In genomic region chr19:8609210-8610040, GRCh38 we compare ENCODE assay signal across 8 cellular contexts. TPM values are rescaled to one million over a fixed set of nuclear protein-coding genes. Genes with fewer than 3 reads are reported as not detected.
A peak's percentile ranks its signal among the peaks of the same experiment; 100 is the strongest.
DNase-seq lines count a peak whose midpoint lies in the region; ATAC-seq and TF ChIP-seq lines count a peak whose summit lies in the region.

No MANE protein-coding gene starts in this region.

- H3K4me1 ChIP-seq in OCI-LY7 (ENCODE audit: insufficient read depth, low read length, poor library complexity, severe bottlenecking) = no peaks in the 10 kb centered on the region

- CTCF ChIA-PET in OCI-LY7 (lab: Charles Lee; ENCODE audit: unreplicated experiment) = no interaction called here

- H3K9me3 ChIP-seq in OCI-LY7 (ENCODE audit: low read length) = no peaks in the 10 kb centered on the region

- H3K4me2 ChIP-seq in OCI-LY7 (ENCODE audit: low read length) = no peak overlapping the region

- POLR2A ChIA-PET in OCI-LY7 (lab: Charles Lee) = no interaction called here

- peak overlapping the region; percentile 87 for H3K4me3 Mint-ChIP-seq in activated T-cell treated with anti-CD3 and anti-CD28 coated beads, Interleukin-2, amount 50 U/mL, for 72 hours

- no peaks in the 10 kb centered on the region for H3K9me3 Mint-ChIP-seq in activated T-cell treated with anti-CD3 and anti-CD28 coated beads, Interleukin-2, amount 50 U/mL, for 72 hours

- H2AFZ ChIP-seq in OCI-LY7 (ENCODE audit: low read length) = no peak overlapping the region

- H4K20me1 ChIP-seq in OCI-LY7 (ENCODE audit: insufficient read depth, low read length) = no peaks in the 10 kb centered on the region

- H3K4me3 ChIP-seq in OCI-LY7 (ENCODE audit: low read depth, low read length, poor library complexity, severe bottlenecking) = no peak overlapping the region

- peaks cover 8 to 9% of the 10 kb centered on the region in 2 donors for H3K36me3 Mint-ChIP-seq in activated T-cell treated with anti-CD3 and anti-CD28 coated beads, Interleukin-2, amount 50 U/mL, for 72 hours (ENCODE audit: insufficient read depth in 2 of 2)

- H3K27ac Mint-ChIP-seq in activated T-cell treated with anti-CD3 and anti-CD28 coated beads, Interleukin-2, amount 50 U/mL, for 72 hours = peak overlapping the region; percentile 7

- BruUV-seq in OCI-LY7 (replicated peaks; lab: Mats Ljungman, UMichigan) = no TSS peak

- H3K27me3 Mint-ChIP-seq in activated T-cell treated with anti-CD3 and anti-CD28 coated beads, Interleukin-2, amount 50 U/mL, for 72 hours (ENCODE audit: low read depth) = no peaks in the 10 kb centered on the region

- no peaks in the 10 kb centered on the region for H3K9me2 ChIP-seq in OCI-LY7 (ENCODE audit: insufficient read depth, low read length)

- H3K4me1 Mint-ChIP-seq in activated T-cell treated with anti-CD3 and anti-CD28 coated beads, Interleukin-2, amount 50 U/mL, for 72 hours (ENCODE audit: low read depth) = peaks cover 38% of the 10 kb centered on the region

- DNase-seq in activated CD8-positive, alpha-beta memory T cell treated with anti-CD3 and anti-CD28 coated beads, Interleukin-2, amount 50 U/mL, for 48 hours = peak; percentile 64
- no peak for DNase-seq in activated CD8-positive, alpha-beta memory T cell treated with anti-CD3 and anti-CD28 coated beads for 24 hours
- peak; percentile 34 to 42 for DNase-seq in activated T-cell treated with anti-CD3 and anti-CD28 coated beads, Interleukin-2, amount 50 U/mL, for 72 hours
- DNase-seq in head of caudate nucleus = peak in 28 of 42 donors; percentile 11 to 51 (median 28)
- peak; percentile 44 for DNase-seq in omental fat pad (ENCODE audit: low spot score)
- DNase-seq in OCI-LY7 (ENCODE audit: low spot score) = no peak
- DNase-seq in NCI-H82 treated with DMSO at 0.1 percent for 48 hours (lab: John Stamatoyannopoulos, UW; ENCODE audit: unreplicated experiment) = no peak
- no peak for DNase-seq in NCI-H526 treated with DMSO at 0.1 percent for 48 hours (lab: John Stamatoyannopoulos, UW)

- no peaks in the 10 kb centered on the region for H3K79me2 ChIP-seq in OCI-LY7 (ENCODE audit: insufficient read depth, low read depth, low read length)

- no peak overlapping the region for H3K27ac ChIP-seq in OCI-LY7 (ENCODE audit: low read depth, low read length, poor library complexity, severe bottlenecking)

- ATAC-seq in activated T-cell treated with anti-CD3 and anti-CD28 coated beads, Interleukin-2, amount 50 U/mL, for 72 hours (replicated peaks in 1 of 2) = peak; percentile 45 to 63
- peak; percentile 46 for ATAC-seq in omental fat pad (ENCODE audit: low FRiP score)

- TF ChIP-seq CTCF in omental fat pad (IDR thresholded peaks at IDR 0.05) (no peak), OCI-LY7 (conservative IDR thresholded peaks at IDR 0.05; ENCODE audit: low read length) (no peak)

- intact Hi-C loops in head of caudate nucleus (cut with DNase I) = no loop called here
- intact Hi-C loops in OCI-LY7 (cut with micrococcal nuclease; ENCODE audit: unreplicated experiment) = no loop called here

- no peaks in the 10 kb centered on the region for H3K36me3 ChIP-seq in OCI-LY7 (ENCODE audit: insufficient read depth, low read length)

RNA-seq across cellular contexts. Expression of gene ADAMTS10, which starts 1.1 kb away (rescaled TPM):
- total RNA-seq in activated T-cell treated with anti-CD3 and anti-CD28 coated beads, Interleukin-2, amount 50 U/mL, for 72 hours = 1 to 10 TPM; 7.3 to 9.6 TPM
- 10 to 100 TPM; 16.7 to 46.7 (median 22.5) TPM for total RNA-seq in omental fat pad
- total RNA-seq in OCI-LY7 (2014; rRNA removed; shearing (Covaris generic)) = not detected in 2 replicates
- not detected in 2 replicates for total RNA-seq in OCI-LY7 (2022)

RNA-seq across cellular contexts. Expression of gene NFILZ, which starts 21.0 kb away (rescaled TPM):
- total RNA-seq in activated T-cell treated with anti-CD3 and anti-CD28 coated beads, Interleukin-2, amount 50 U/mL, for 72 hours = not detected
- total RNA-seq in omental fat pad = not detected
- not detected in 2 replicates for total RNA-seq in OCI-LY7 (2014; rRNA removed; shearing (Covaris generic))
- not detected in 2 replicates for total RNA-seq in OCI-LY7 (2022)

RNA-seq across cellular contexts. Expression of gene MYO1F, which starts 32.2 kb away (rescaled TPM):
- total RNA-seq in activated T-cell treated with anti-CD3 and anti-CD28 coated beads, Interleukin-2, amount 50 U/mL, for 72 hours = 10 to 100 TPM; 23.3 to 54.1 TPM
- total RNA-seq in omental fat pad (10 to 100 TPM; 13.9 to 86.7 (median 39.9) TPM), OCI-LY7 (2022) (14.9 and 18.4 TPM in 2 replicates)
- 5.1 and 8.8 TPM in 2 replicates for total RNA-seq in OCI-LY7 (2014; rRNA removed; shearing (Covaris generic))

Comparison
In these comparisons a context has a peak if more than half of its experiments do, and no peak if none do; other contexts are left out.
1. DNase-seq: peak in activated CD8-positive, alpha-beta memory T cell treated with anti-CD3 and anti-CD28 coated beads, Interleukin-2, amount 50 U/mL, for 48 hours (single experiment), activated T-cell treated with anti-CD3 and anti-CD28 coated beads, Interleukin-2, amount 50 U/mL, for 72 hours (2 of 2), head of caudate nucleus (28 of 42) and omental fat pad (single experiment); none in activated CD8-positive, alpha-beta memory T cell treated with anti-CD3 and anti-CD28 coated beads for 24 hours (single experiment), OCI-LY7 (single experiment), NCI-H82 treated with DMSO at 0.1 percent for 48 hours (single experiment) and NCI-H526 treated with DMSO at 0.1 percent for 48 hours (single experiment).
2. RNA of gene ADAMTS10, which starts 1.1 kb away (total RNA-seq): 16.7 to 46.7 TPM in omental fat pad and 7.3 to 9.6 TPM in activated T-cell treated with anti-CD3 and anti-CD28 coated beads, Interleukin-2, amount 50 U/mL, for 72 hours; not detected in OCI-LY7; every median in the first group is over 4 times any median in the second.